Comparison of ENCODE assay signal across 8 cellular contexts in the genomic region with DNA sequence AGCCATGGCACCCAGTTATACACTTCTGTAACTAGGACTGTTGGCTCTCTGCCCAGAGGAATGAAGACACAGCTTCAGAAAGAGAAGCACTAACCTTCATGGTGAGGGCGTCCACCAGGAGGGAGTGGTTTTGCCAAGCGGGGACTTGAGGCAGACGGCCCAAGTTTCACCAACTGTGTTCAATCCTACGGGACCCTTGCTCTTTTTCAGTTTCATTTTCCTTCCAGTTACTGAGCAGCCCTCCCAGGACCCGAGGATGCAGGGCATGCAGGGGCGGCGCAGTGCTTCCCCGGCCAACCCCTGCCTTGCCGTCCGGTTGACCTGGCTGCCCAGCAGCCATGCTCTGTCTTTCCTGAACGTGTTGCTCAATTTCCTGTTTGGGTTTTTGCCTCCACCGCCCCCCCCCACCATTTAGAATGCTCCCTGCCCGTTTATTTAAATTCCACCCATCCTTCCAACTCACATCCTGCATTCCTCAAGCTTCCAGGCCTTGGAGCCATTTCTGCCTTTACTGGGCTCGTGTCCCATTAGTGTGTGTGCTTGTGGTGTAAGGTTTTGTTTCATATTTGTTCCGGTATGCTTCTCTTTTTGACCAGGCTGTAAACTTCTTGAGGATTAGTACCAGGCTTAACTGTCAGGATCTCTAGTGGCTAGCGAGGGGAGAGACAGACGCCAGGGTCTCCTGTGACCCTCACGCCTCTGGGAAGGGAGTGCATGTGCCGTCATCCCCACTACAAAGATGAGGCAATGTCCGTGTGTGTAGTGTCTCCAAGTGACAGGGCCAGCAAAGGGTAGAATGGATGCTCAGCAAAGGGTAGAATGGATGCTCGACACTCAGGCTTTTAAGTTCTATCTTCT. TPM values are rescaled to one million over a fixed set of nuclear protein-coding genes. Genes with fewer than 3 reads are reported as not detected.
DNase-seq lines count a peak whose midpoint lies in the region; ATAC-seq and TF ChIP-seq lines count a peak whose summit lies in the region.

No MANE protein-coding gene starts in this region.

- H3K4me3 Mint-ChIP-seq in Calu3 (ENCODE audit: low read depth, unreplicated experiment): no peak overlapping the region
- peak overlapping the region; percentile 73 for H3K4me3 Mint-ChIP-seq in activated B cell treated with CpG ODN at 0.5 μM for 24 hours

- intact Hi-C loops in Calu3 (cut with micrococcal nuclease; ENCODE audit: unreplicated experiment): no loop called here
- intact Hi-C loops in activated B cell treated with CpG ODN at 0.5 μM for 24 hours (cut with micrococcal nuclease): loop anchor here (5.0 kb wide), 1 partner anchor 67 kb away; no protein-coding TSS in a partner anchor
- intact Hi-C loops in Right ventricle myocardium superior (cut with DNase I): no loop called here
- intact Hi-C loops in psoas muscle (cut with DNase I): no loop called here

- no peaks in the 10 kb centered on the region for H3K27me3 Mint-ChIP-seq in Calu3 (ENCODE audit: unreplicated experiment)
- H3K27me3 Mint-ChIP-seq in activated B cell treated with CpG ODN at 0.5 μM for 24 hours: no peaks in the 10 kb centered on the region

- no peak for DNase-seq in Calu3
- DNase-seq in activated B cell treated with CpG ODN at 0.5 μM for 24 hours: no peak
- peak; percentile 82 for DNase-seq in Right ventricle myocardium superior
- peak; percentile 74 to 76 for DNase-seq in psoas muscle
- DNase-seq in NCI-H2107 treated with DMSO at 0.1 percent for 48 hours (lab: John Stamatoyannopoulos, UW; ENCODE audit: unreplicated experiment): no peak
- no peak for DNase-seq in activated effector memory CD4-positive, alpha-beta T cell treated with anti-CD3 and anti-CD28 coated beads, Interleukin-2, amount 50 U/mL, for 16 hours
- DNase-seq in middle frontal gyrus (ENCODE audit: extremely low spot score, low spot score): no peak

- H3K4me1 Mint-ChIP-seq in Calu3 (ENCODE audit: low read depth, unreplicated experiment): peaks cover 38% of the 10 kb centered on the region
- peaks cover 10% of the 10 kb centered on the region for H3K4me1 Mint-ChIP-seq in activated B cell treated with CpG ODN at 0.5 μM for 24 hours

- H3K27ac Mint-ChIP-seq in Calu3 (ENCODE audit: unreplicated experiment) (peak overlapping the region; percentile 36), activated B cell treated with CpG ODN at 0.5 μM for 24 hours (no peak overlapping the region)

- H3K27me3 ChIP-seq in psoas muscle (ENCODE audit: insufficient read depth in 3 of 3, low read length in 2 of 3): no peaks in the 10 kb centered on the region

- H3K36me3 Mint-ChIP-seq in Calu3 (ENCODE audit: insufficient read depth, unreplicated experiment) (peaks cover 29% of the 10 kb centered on the region), activated B cell treated with CpG ODN at 0.5 μM for 24 hours (ENCODE audit: low read depth) (peaks cover 3% of the 10 kb centered on the region)

- H3K9me3 Mint-ChIP-seq in Calu3 (ENCODE audit: low read depth, unreplicated experiment) (no peaks in the 10 kb centered on the region), activated B cell treated with CpG ODN at 0.5 μM for 24 hours (no peaks in the 10 kb centered on the region)

- peak overlapping the region; percentile 49 for H3K4me3 ChIP-seq in psoas muscle

- no peak for TF ChIP-seq CTCF in Calu3 (IDR thresholded peaks at IDR 0.05; ENCODE audit: unreplicated experiment)
- no peak for TF ChIP-seq CTCF in activated B cell treated with CpG ODN at 0.5 μM for 24 hours (IDR thresholded peaks at IDR 0.05)
- TF ChIP-seq CTCF in psoas muscle (IDR thresholded peaks at IDR 0.05): no peak

- POLR2A ChIA-PET in activated B cell treated with CpG ODN at 0.5 μM for 24 hours (lab: Charles Lee): no interaction called here

- WGBS in psoas muscle, 3 donors: 43 to 49% (median 43%) methylated on average over 21 of the region's 21 CpGs

- ATAC-seq in activated B cell treated with CpG ODN at 0.5 μM for 24 hours (ENCODE audit: low read depth) (no peak), Right ventricle myocardium superior (ENCODE audit: poor library complexity) (peak; percentile 37), psoas muscle (peak in 3 of 4 donors; percentile 15 to 34 (median 23)), GM19023 (IDR thresholded peaks at IDR 0.05; ENCODE audit: unreplicated experiment) (no peak)

- peak overlapping the region; percentile 77 for H3K27ac ChIP-seq in psoas muscle

- no TSS peak for BruUV-seq in Calu3 (replicated peaks; lab: Mats Ljungman, UMichigan)

- H3K4me1 ChIP-seq in psoas muscle: peaks cover 31% of the 10 kb centered on the region

- CTCF ChIA-PET in Calu3 (lab: Charles Lee): interaction anchor here (1.2 kb wide), 1 partner anchor 56 kb away, joined by 4 read pairs; the partner anchor contains the start of genes ANKRD16 and FBH1
- CTCF ChIA-PET in activated B cell treated with CpG ODN at 0.5 μM for 24 hours (lab: Charles Lee): no interaction called here

- H3K9me3 ChIP-seq in psoas muscle: no peaks in the 10 kb centered on the region

- no peaks in the 10 kb centered on the region for H3K36me3 ChIP-seq in psoas muscle (ENCODE audit: insufficient read depth in 1 of 2, low read depth in 1 of 2)

RNA-seq across cellular contexts. Expression of gene IL15RA, which starts 31.6 kb away (rescaled TPM):
- 28.6 and 42.4 TPM in 2 replicates for total RNA-seq in Calu3 (2022)
- 19.1 and 19.8 TPM in 2 replicates for total RNA-seq in activated B cell treated with CpG ODN at 0.5 μM for 24 hours
- 8.2 TPM for total RNA-seq in Right ventricle myocardium superior
- 10 to 100 TPM in 1 of 4 donors, 1 to 10 TPM in 3; 7.9 to 10.9 (median 9.5) TPM for total RNA-seq in psoas muscle
- polyA plus RNA-seq in psoas muscle: 10 to 100 TPM in 2 of 3 donors, 1 to 10 TPM in 1; 8.9 to 13.1 (median 11.2) TPM

RNA-seq across cellular contexts. Expression of gene FBH1, which starts 55.7 kb away (rescaled TPM):
- total RNA-seq in Calu3 (2022) (77.3 and 79.4 TPM in 2 replicates), activated B cell treated with CpG ODN at 0.5 μM for 24 hours (65.5 and 68.7 TPM in 2 replicates), Right ventricle myocardium superior (83.0 TPM), psoas muscle (10 to 100 TPM; 32.4 to 56.7 (median 39.9) TPM)
- polyA plus RNA-seq in psoas muscle: 10 to 100 TPM; 38.2 to 59.3 (median 54.4) TPM

RNA-seq across cellular contexts. Expression of gene ANKRD16, which starts 56.1 kb away (rescaled TPM):
- total RNA-seq in Calu3 (2022): 7.7 and 8.7 TPM in 2 replicates
- total RNA-seq in activated B cell treated with CpG ODN at 0.5 μM for 24 hours: 9.2 and 11.1 TPM in 2 replicates
- total RNA-seq in Right ventricle myocardium superior: 2.4 TPM
- total RNA-seq in psoas muscle: 1 to 10 TPM; 2.8 to 4.6 (median 3.2) TPM
- 1 to 10 TPM; 3.5 to 4.3 (median 4.0) TPM for polyA plus RNA-seq in psoas muscle

Comparison
In these comparisons a context has a peak if more than half of its experiments do, and no peak if none do; other contexts are left out.
1. DNase-seq: peak in Right ventricle myocardium superior (single experiment) and psoas muscle (2 of 2); none in Calu3 (single experiment), activated B cell treated with CpG ODN at 0.5 μM for 24 hours (single experiment), NCI-H2107 treated with DMSO at 0.1 percent for 48 hours (single experiment), activated effector memory CD4-positive, alpha-beta T cell treated with anti-CD3 and anti-CD28 coated beads, Interleukin-2, amount 50 U/mL, for 16 hours (single experiment) and middle frontal gyrus (single experiment).
2. ATAC-seq: peak in Right ventricle myocardium superior (single experiment) and psoas muscle (3 of 4); none in activated B cell treated with CpG ODN at 0.5 μM for 24 hours (single experiment) and GM19023 (single experiment).